22 cellular contexts compared by ENCODE assay signal in genomic region chr10:6142644-6143043, GRCh38. TPM values are rescaled to one million over a fixed set of nuclear protein-coding genes. Genes with fewer than 3 reads are reported as not detected.
DNase-seq lines count a peak whose midpoint lies in the region; ATAC-seq and TF ChIP-seq lines count a peak whose summit lies in the region.
"Had no signal": no experiment of that assay in that cellular context is flagged by ENCODE, and none has a peak within 500 bp of the region (broad histone marks: within the 10 kb centered on the region; RNA-seq: fewer than 3 reads in every experiment).

No MANE protein-coding gene starts in this region.

- no peak for TF ChIP-seq CTCF in psoas muscle (IDR thresholded peaks at IDR 0.05)

- H3K36me3 ChIP-seq in psoas muscle (ENCODE audit: insufficient read depth in 1 of 2, low read depth in 1 of 2), result no peaks in the 10 kb centered on the region
- H3K36me3 ChIP-seq: left lung, Peyer's patch had no signal

- H3K36me3 Mint-ChIP-seq in T-helper 1 cell treated with Interleukin-12 subunit alpha and Interleukin-12 subunit beta and Interleukin-4 antibody, amounts not matched to agents 30 μg/mL and 1 μg/mL, for 36 hours (ENCODE audit: low read depth), result peaks cover 14% of the 10 kb centered on the region
- H3K36me3 Mint-ChIP-seq in IgD-negative memory B cell, result no peaks in the 10 kb centered on the region
- peaks cover 10% of the 10 kb centered on the region for H3K36me3 Mint-ChIP-seq in effector memory CD8-positive, alpha-beta T cell (ENCODE audit: insufficient read depth)

- no peaks in the 10 kb centered on the region for H3K9me3 Mint-ChIP-seq in T-helper 1 cell treated with Interleukin-12 subunit alpha and Interleukin-12 subunit beta and Interleukin-4 antibody, amounts not matched to agents 30 μg/mL and 1 μg/mL, for 36 hours
- no peaks in the 10 kb centered on the region for H3K9me3 Mint-ChIP-seq in IgD-negative memory B cell
- H3K9me3 Mint-ChIP-seq in effector memory CD8-positive, alpha-beta T cell, result no peaks in the 10 kb centered on the region

- 96 to 98% (median 96%) methylated on average over 7 of the region's 7 CpGs for WGBS in psoas muscle, 3 donors

- H3K27me3 ChIP-seq in psoas muscle (ENCODE audit: insufficient read depth in 3 of 3, low read length in 2 of 3), result no peaks in the 10 kb centered on the region
- H3K27me3 ChIP-seq: Peyer's patch had no signal

- ATAC-seq in effector memory CD8-positive, alpha-beta T cell (replicated peaks), result no peak
- ATAC-seq in psoas muscle, result no peak
- ATAC-seq: gastroesophageal sphincter, HCT116, left lung had no signal

- peaks cover 61% of the 10 kb centered on the region for H3K4me1 Mint-ChIP-seq in T-helper 1 cell treated with Interleukin-12 subunit alpha and Interleukin-12 subunit beta and Interleukin-4 antibody, amounts not matched to agents 30 μg/mL and 1 μg/mL, for 36 hours (ENCODE audit: low read depth)
- peaks cover 20 to 23% (median 21%) of the 10 kb centered on the region in 3 donors for H3K4me1 Mint-ChIP-seq in IgD-negative memory B cell
- peaks cover 48 to 51% of the 10 kb centered on the region in 2 donors for H3K4me1 Mint-ChIP-seq in effector memory CD8-positive, alpha-beta T cell (ENCODE audit: low read depth in 2 of 2)

- intact Hi-C loops in psoas muscle (cut with DNase I), result no loop called here

- H3K27ac Mint-ChIP-seq in T-helper 1 cell treated with Interleukin-12 subunit alpha and Interleukin-12 subunit beta and Interleukin-4 antibody, amounts not matched to agents 30 μg/mL and 1 μg/mL, for 36 hours, result no peak overlapping the region
- peak overlapping the region in 1 of 3 donors; percentile 14 for H3K27ac Mint-ChIP-seq in IgD-negative memory B cell
- peak overlapping the region in 1 of 2 donors; percentile 89 for H3K27ac Mint-ChIP-seq in effector memory CD8-positive, alpha-beta T cell

- peak overlapping the region; percentile 94 for H3K27ac ChIP-seq in psoas muscle
- H3K27ac ChIP-seq: C4-2B, gastroesophageal sphincter had no signal

- H3K4me3 Mint-ChIP-seq in T-helper 1 cell treated with Interleukin-12 subunit alpha and Interleukin-12 subunit beta and Interleukin-4 antibody, amounts not matched to agents 30 μg/mL and 1 μg/mL, for 36 hours, result peak overlapping the region; percentile 15
- peak overlapping the region; percentile 62 to 94 (median 76) for H3K4me3 Mint-ChIP-seq in IgD-negative memory B cell
- peak overlapping the region; percentile 88 to 97 for H3K4me3 Mint-ChIP-seq in effector memory CD8-positive, alpha-beta T cell

- H3K27me3 Mint-ChIP-seq in T-helper 1 cell treated with Interleukin-12 subunit alpha and Interleukin-12 subunit beta and Interleukin-4 antibody, amounts not matched to agents 30 μg/mL and 1 μg/mL, for 36 hours (ENCODE audit: low read depth), result peaks cover 7% of the 10 kb centered on the region
- H3K27me3 Mint-ChIP-seq in IgD-negative memory B cell, result peaks cover 25% of the 10 kb centered on the region
- peaks cover 7 to 9% of the 10 kb centered on the region in 2 donors for H3K27me3 Mint-ChIP-seq in effector memory CD8-positive, alpha-beta T cell

- no peaks in the 10 kb centered on the region for H3K9me3 ChIP-seq in psoas muscle
- H3K9me3 ChIP-seq: gastroesophageal sphincter, left lung, Peyer's patch, SK-N-SH had no signal

- DNase-seq in T-helper 1 cell (no peak), psoas muscle (no peak), HCEC 1CT (no peak), AML-193 (lab: John Stamatoyannopoulos, UW) (no peak), NCI-H2029 (lab: John Stamatoyannopoulos, UW) (no peak)
- DNase-seq in effector memory CD8-positive, alpha-beta T cell, result no peak
- DNase-seq: 8988T; activated effector memory CD4-positive, alpha-beta T cell treated with Interleukin-2 at 50 U/mL for 16 hours; DND-41; Kasumi-1; NCI-H1417; NCI-H774; Peyer's patch; SK-N-SH; stimulated activated CD4-positive, alpha-beta T cell treated with anti-CD3 and anti-CD28 coated beads, Interleukin-12 subunit alpha, Interleukin-12 subunit beta, amount 100 ng/mL, for 4 hours; stimulated activated naive CD4-positive, alpha-beta T cell had no signal

- peaks cover 39% of the 10 kb centered on the region for H3K4me1 ChIP-seq in psoas muscle

- no peak overlapping the region for H3K4me3 ChIP-seq in psoas muscle
- H3K4me3 ChIP-seq: gastroesophageal sphincter, left lung had no signal

RNA-seq across cellular contexts. Expression of gene RBM17, which starts 53.8 kb away (rescaled TPM):
- polyA plus RNA-seq in IgD-negative memory B cell, result 118 TPM
- 100 to 1,000 TPM in 1 of 4 donors, 10 to 100 TPM in 3; 74.4 to 104 (median 86.5) TPM for total RNA-seq in psoas muscle
- 100 to 1,000 TPM in 2 of 3 donors, 10 to 100 TPM in 1; 76.0 to 157 (median 110) TPM for polyA plus RNA-seq in psoas muscle

Comparison
In these comparisons a context has a peak if more than half of its experiments do, and no peak if none do; other contexts are left out.
1. H3K4me3 Mint-ChIP-seq: peak in every context shown above with its lines; median percentile 92 in effector memory CD8-positive, alpha-beta T cell; 76 in IgD-negative memory B cell; 15 in T-helper 1 cell treated with Interleukin-12 subunit alpha and Interleukin-12 subunit beta and Interleukin-4 antibody, amounts not matched to agents 30 μg/mL and 1 μg/mL, for 36 hours.